In the genomic region with DNA sequence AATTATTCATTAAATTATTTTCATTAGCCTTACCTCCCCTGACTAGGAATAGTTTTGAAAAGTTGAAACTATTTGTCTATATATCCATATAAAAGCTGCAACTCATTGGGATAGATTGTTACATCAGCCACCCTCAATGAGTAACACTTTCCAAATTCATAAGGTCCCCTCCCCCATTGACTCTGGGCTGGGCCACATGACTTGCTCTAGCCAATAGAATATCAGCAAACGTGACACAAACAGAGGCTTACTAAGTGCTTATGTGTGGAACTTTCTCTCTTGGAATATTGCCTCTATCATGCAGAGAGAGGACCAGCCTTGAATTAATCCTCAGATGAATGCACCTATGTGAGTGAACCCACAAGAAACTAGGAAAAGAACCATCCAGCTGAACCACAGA, we compare ENCODE assay signal across 1 cellular context.
TF ChIP-seq lines count a peak whose summit lies in the region.

No MANE protein-coding gene starts in this region.

TF ChIP-seq in K562, 482 proteins besides CTCF, POLR2A, EP300 and RAD21 (continued from another document):
- TF ChIP-seq BRF2 (IDR thresholded peaks at IDR 0.05; ENCODE audit: borderline replicate concordance, insufficient read depth, insufficient read length): no peak
